In the genomic region with DNA sequence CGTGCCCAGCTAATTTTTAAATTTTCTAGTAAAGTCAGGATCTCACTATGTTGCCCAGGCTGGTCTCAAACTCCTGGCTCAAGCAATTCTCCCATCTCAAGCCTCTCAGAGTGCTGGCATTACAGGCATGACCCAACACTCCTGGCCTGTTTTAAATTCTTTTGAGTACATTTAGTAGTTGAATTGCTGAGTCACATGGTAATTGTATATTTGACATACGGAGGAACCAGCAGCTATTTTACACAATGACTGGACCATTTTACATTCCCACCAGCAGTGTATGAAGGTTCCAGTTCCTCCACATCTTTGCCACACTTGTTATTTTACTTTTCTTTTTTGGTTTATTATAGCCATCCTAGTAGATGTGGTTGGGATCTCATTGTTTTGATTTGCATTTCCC, we compare ENCODE assay signal across 2 cellular contexts.
TF ChIP-seq lines count a peak whose summit lies in the region.

No MANE protein-coding gene starts in this region.

TF ChIP-seq in HepG2, 621 proteins besides CTCF, POLR2A, EP300 and RAD21:
- TF ChIP-seq ZFP90 (CRISPR knock-in tag; IDR thresholded peaks at IDR 0.05; ENCODE audit: borderline replicate concordance), result no peak
- TF ChIP-seq KMT2B (CRISPR knock-in tag; IDR thresholded peaks at IDR 0.05), result no peak
- TF ChIP-seq FIP1L1 (IDR thresholded peaks at IDR 0.05; ENCODE audit: borderline replicate concordance, insufficient read depth, low read depth, low read length), result no peak
- 0 out of 2 replicates have a peak, but pooled peaks have one; percentile 13 for TF ChIP-seq ZNF121 (CRISPR knock-in tag; IDR thresholded peaks at IDR 0.05)
- TF ChIP-seq KLF15 (CRISPR knock-in tag; IDR thresholded peaks at IDR 0.05; ENCODE audit: borderline replicate concordance), result no peak
- no peak for TF ChIP-seq ZNF674 (CRISPR knock-in tag; IDR thresholded peaks at IDR 0.05; ENCODE audit: low read depth)
- TF ChIP-seq FOXP1 (IDR thresholded peaks at IDR 0.05), result no peak
- no peak for TF ChIP-seq FOXP1 (CRISPR knock-in tag; IDR thresholded peaks at IDR 0.05)
- TF ChIP-seq, protein P1, sequence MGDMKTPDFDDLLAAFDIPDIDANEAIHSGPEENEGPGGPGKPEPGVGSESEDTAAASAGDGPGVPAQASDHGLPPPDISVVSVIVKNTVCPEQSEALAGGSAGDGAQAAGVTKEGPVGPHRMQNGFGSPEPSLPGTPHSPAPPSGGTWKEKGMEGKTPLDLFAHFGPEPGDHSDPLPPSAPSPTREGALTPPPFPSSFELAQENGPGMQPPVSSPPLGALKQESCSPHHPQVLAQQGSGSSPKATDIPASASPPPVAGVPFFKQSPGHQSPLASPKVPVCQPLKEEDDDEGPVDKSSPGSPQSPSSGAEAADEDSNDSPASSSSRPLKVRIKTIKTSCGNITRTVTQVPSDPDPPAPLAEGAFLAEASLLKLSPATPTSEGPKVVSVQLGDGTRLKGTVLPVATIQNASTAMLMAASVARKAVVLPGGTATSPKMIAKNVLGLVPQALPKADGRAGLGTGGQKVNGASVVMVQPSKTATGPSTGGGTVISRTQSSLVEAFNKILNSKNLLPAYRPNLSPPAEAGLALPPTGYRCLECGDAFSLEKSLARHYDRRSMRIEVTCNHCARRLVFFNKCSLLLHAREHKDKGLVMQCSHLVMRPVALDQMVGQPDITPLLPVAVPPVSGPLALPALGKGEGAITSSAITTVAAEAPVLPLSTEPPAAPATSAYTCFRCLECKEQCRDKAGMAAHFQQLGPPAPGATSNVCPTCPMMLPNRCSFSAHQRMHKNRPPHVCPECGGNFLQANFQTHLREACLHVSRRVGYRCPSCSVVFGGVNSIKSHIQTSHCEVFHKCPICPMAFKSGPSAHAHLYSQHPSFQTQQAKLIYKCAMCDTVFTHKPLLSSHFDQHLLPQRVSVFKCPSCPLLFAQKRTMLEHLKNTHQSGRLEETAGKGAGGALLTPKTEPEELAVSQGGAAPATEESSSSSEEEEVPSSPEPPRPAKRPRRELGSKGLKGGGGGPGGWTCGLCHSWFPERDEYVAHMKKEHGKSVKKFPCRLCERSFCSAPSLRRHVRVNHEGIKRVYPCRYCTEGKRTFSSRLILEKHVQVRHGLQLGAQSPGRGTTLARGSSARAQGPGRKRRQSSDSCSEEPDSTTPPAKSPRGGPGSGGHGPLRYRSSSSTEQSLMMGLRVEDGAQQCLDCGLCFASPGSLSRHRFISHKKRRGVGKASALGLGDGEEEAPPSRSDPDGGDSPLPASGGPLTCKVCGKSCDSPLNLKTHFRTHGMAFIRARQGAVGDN (CRISPR knock-in tag; IDR thresholded peaks at IDR 0.05), result no peak
- no peak for TF ChIP-seq POLR2AphosphoS5 (IDR thresholded peaks at IDR 0.05; ENCODE audit: low read depth, low read length)

TF ChIP-seq in IMR-90, 13 proteins besides CTCF, POLR2A, EP300 and RAD21:
- TF ChIP-seq CHD1 (IDR thresholded peaks at IDR 0.05; ENCODE audit: low read depth, low read length) (no peak), MXI1 (IDR thresholded peaks at IDR 0.05; ENCODE audit: borderline replicate concordance, low read depth, low read length) (no peak), NFE2L2 (IDR thresholded peaks at IDR 0.05; ENCODE audit: low read depth, low read length) (peak; percentile 71; the same call in 1 of the 2 replicates), FOS (IDR thresholded peaks at IDR 0.05; ENCODE audit: low read depth, low read length) (no peak), RFX5 (IDR thresholded peaks at IDR 0.05; ENCODE audit: low read depth, low read length) (no peak), MAFK (IDR thresholded peaks at IDR 0.05; ENCODE audit: low read depth, low read length) (no peak)
- TF ChIP-seq, protein P2, sequence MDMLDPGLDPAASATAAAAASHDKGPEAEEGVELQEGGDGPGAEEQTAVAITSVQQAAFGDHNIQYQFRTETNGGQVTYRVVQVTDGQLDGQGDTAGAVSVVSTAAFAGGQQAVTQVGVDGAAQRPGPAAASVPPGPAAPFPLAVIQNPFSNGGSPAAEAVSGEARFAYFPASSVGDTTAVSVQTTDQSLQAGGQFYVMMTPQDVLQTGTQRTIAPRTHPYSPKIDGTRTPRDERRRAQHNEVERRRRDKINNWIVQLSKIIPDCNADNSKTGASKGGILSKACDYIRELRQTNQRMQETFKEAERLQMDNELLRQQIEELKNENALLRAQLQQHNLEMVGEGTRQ (IDR thresholded peaks at IDR 0.05; ENCODE audit: low read depth, low read length), result no peak
- TF ChIP-seq, protein P3, sequence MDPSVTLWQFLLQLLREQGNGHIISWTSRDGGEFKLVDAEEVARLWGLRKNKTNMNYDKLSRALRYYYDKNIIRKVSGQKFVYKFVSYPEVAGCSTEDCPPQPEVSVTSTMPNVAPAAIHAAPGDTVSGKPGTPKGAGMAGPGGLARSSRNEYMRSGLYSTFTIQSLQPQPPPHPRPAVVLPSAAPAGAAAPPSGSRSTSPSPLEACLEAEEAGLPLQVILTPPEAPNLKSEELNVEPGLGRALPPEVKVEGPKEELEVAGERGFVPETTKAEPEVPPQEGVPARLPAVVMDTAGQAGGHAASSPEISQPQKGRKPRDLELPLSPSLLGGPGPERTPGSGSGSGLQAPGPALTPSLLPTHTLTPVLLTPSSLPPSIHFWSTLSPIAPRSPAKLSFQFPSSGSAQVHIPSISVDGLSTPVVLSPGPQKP (IDR thresholded peaks at IDR 0.05; ENCODE audit: borderline replicate concordance, low read depth, low read length), result no peak
